19 cellular contexts compared by ENCODE assay signal in the genomic region with DNA sequence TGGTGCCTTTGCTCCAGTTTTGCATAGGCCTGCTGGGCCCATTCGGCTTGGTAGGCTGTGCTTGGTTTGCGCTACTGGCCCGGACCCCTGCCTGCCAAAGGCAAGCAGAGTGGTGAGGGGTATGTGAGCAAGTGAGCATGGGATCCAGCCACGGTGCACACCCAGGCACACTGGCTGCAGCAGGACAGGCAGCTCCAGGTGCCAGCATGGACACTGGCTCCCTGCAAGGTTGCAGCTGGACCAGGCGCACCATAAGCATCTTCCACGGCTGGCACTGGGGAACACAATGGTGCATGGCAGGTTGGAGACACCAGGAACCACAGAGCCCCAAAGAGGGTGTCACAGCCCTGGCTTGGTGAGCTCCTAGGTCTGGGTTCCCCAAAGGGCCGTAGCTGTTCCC.
"Had no signal": no experiment of that assay in that cellular context is flagged by ENCODE, and none has a peak within 500 bp of the region (broad histone marks: within the 10 kb centered on the region; RNA-seq: fewer than 3 reads in every experiment).

No MANE protein-coding gene starts in this region.

- H3K4me1 ChIP-seq: heart right ventricle, left lung, parathyroid adenoma, right atrium auricular region, right lobe of liver, tibial nerve, vagina had no signal

- DNase-seq: heart right ventricle; left colon; midbrain; naive thymus-derived CD8-positive, alpha-beta T cell; occipital lobe; stimulated activated CD4-positive, alpha-beta T cell treated with anti-CD3 and anti-CD28 coated beads, Interleukin-4, amount 100 ng/mL, for 24 hours; stimulated activated naive CD4-positive, alpha-beta T cell treated with Interleukin-2 at 50 U/mL for 16 hours; stimulated activated naive CD8-positive, alpha-beta T cell treated with anti-CD3 and anti-CD28 coated beads, Interleukin-15, amount 100 ng/mL, for 72 hours; substantia nigra had no signal

- ATAC-seq: heart right ventricle; left colon; left lung; naive thymus-derived CD8-positive, alpha-beta T cell; stimulated activated naive CD8-positive, alpha-beta T cell treated with anti-CD3 and anti-CD28 coated beads, Interleukin-15, amount 100 ng/mL, for 72 hours had no signal

- H3K9me3 ChIP-seq: right atrium auricular region, right lobe of liver, tibial nerve, vagina had no signal

- H3K27me3 ChIP-seq: heart right ventricle, hepatocyte, left lung, neutrophil, right atrium auricular region, right lobe of liver, tibial nerve, vagina had no signal

- H3K27ac ChIP-seq: heart right ventricle, hepatocyte, left lung, neutrophil, parathyroid adenoma, right atrium auricular region, right lobe of liver, skin epidermis, tibial nerve, vagina had no signal

- H3K4me3 ChIP-seq: heart right ventricle, hepatocyte, left lung, lung, right atrium auricular region, right lobe of liver, skin epidermis, tibial nerve, vagina had no signal

- H3K36me3 ChIP-seq: heart right ventricle, left lung, neutrophil, right atrium auricular region, right lobe of liver, tibial nerve, vagina had no signal
